In the genomic region with DNA sequence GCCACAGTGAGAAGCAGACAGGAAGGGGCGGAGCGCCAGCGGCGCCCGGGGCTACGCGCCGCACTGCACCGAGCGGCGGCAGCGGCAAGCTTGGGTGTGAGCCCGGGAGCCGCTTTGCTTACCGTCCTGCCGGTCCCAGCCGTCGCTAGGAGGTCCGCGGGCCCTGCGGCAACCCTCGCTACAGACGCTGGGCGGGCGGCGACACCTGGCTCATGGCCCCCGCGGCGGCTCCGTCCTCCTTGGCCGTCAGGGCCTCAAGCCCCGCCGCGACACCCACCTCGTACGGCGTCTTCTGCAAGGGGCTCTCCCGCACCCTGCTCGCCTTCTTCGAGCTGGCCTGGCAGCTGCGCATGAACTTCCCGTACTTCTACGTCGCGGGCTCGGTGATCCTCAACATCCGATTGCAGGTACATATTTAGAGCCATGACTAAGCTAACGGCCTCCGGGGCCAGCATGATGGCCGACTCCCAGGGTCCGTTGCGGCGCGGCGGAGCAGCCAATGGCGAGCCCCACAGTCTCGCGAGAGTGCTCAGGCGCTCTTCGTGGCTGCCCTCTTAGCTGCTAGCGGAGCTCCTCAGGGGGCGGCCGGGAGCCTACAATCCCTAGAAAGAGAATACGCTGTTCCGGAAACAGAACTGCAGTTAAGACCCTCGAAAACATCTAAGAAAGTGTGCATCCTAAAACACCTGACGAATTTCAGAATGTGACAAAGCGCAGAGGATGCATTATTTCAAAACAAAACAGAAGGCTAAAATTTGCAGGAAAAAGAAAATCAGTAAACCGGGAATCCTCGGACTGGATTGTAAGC, we compare ENCODE assay signal across 1 cellular context.
TF ChIP-seq lines count a peak whose summit lies in the region.

A gene (plus strand): TSS at position 50 of the 808 bp plus-strand sequence. CDS start 163 bp downstream, at position 213.

TF ChIP-seq in HepG2, 621 proteins besides CTCF, POLR2A, EP300 and RAD21 (continued from another document and continues in another):
- TF ChIP-seq, protein P1, sequence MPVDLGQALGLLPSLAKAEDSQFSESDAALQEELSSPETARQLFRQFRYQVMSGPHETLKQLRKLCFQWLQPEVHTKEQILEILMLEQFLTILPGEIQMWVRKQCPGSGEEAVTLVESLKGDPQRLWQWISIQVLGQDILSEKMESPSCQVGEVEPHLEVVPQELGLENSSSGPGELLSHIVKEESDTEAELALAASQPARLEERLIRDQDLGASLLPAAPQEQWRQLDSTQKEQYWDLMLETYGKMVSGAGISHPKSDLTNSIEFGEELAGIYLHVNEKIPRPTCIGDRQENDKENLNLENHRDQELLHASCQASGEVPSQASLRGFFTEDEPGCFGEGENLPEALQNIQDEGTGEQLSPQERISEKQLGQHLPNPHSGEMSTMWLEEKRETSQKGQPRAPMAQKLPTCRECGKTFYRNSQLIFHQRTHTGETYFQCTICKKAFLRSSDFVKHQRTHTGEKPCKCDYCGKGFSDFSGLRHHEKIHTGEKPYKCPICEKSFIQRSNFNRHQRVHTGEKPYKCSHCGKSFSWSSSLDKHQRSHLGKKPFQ (CRISPR knock-in tag; IDR thresholded peaks at IDR 0.05; ENCODE audit: insufficient replicate concordance), result no peak
- TF ChIP-seq FOXA3 (CRISPR knock-in tag; IDR thresholded peaks at IDR 0.05), result 0 out of 2 replicates have a peak, but pooled peaks have one; percentile 5
- TF ChIP-seq ZNF10 (CRISPR knock-in tag; IDR thresholded peaks at IDR 0.05; ENCODE audit: borderline replicate concordance, low read depth), result no peak
- TF ChIP-seq, protein P2, sequence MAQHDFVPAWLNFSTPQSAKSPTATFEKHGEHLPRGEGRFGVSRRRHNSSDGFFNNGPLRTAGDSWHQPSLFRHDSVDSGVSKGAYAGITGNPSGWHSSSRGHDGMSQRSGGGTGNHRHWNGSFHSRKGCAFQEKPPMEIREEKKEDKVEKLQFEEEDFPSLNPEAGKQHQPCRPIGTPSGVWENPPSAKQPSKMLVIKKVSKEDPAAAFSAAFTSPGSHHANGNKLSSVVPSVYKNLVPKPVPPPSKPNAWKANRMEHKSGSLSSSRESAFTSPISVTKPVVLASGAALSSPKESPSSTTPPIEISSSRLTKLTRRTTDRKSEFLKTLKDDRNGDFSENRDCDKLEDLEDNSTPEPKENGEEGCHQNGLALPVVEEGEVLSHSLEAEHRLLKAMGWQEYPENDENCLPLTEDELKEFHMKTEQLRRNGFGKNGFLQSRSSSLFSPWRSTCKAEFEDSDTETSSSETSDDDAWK (CRISPR knock-in tag; IDR thresholded peaks at IDR 0.05), result no peak
- no peak for TF ChIP-seq CEBPB (IDR thresholded peaks at IDR 0.05; ENCODE audit: borderline replicate concordance, low read depth, low read length)
- TF ChIP-seq, protein P3, sequence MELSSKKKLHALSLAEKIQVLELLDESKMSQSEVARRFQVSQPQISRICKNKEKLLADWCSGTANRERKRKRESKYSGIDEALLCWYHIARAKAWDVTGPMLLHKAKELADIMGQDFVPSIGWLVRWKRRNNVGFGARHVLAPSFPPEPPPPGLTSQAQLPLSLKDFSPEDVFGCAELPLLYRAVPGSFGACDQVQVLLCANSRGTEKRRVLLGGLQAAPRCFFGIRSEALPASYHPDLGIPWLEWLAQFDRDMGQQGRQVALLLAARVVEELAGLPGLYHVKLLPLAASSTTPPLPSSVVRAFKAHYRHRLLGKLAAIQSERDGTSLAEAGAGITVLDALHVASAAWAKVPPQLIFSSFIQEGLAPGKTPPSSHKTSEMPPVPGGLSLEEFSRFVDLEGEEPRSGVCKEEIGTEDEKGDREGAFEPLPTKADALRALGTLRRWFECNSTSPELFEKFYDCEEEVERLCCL (CRISPR knock-in tag; IDR thresholded peaks at IDR 0.05; ENCODE audit: borderline replicate concordance), result no peak
- peak; percentile 100; the same call in 1 of the 2 replicates for TF ChIP-seq NFE2L1 (CRISPR knock-in tag; IDR thresholded peaks at IDR 0.05; ENCODE audit: borderline replicate concordance)
- no peak for TF ChIP-seq ZNF589 (CRISPR knock-in tag; conservative IDR thresholded peaks at IDR 0.05)
- peak; percentile 33; the same call in 1 of the 2 replicates for TF ChIP-seq RELA (CRISPR knock-in tag; IDR thresholded peaks at IDR 0.05)
- TF ChIP-seq NFKB2 (CRISPR knock-in tag; IDR thresholded peaks at IDR 0.05; ENCODE audit: borderline replicate concordance), result peak; percentile 75; the same call in 1 of the 2 replicates
- TF ChIP-seq SMAD1 (CRISPR knock-in tag; IDR thresholded peaks at IDR 0.05; ENCODE audit: borderline replicate concordance, low read depth), result no peak
- TF ChIP-seq, protein P4, sequence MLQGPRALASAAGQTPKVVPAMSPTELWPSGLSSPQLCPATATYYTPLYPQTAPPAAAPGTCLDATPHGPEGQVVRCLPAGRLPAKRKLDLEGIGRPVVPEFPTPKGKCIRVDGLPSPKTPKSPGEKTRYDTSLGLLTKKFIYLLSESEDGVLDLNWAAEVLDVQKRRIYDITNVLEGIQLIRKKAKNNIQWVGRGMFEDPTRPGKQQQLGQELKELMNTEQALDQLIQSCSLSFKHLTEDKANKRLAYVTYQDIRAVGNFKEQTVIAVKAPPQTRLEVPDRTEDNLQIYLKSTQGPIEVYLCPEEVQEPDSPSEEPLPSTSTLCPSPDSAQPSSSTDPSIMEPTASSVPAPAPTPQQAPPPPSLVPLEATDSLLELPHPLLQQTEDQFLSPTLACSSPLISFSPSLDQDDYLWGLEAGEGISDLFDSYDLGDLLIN (CRISPR knock-in tag; IDR thresholded peaks at IDR 0.05; ENCODE audit: borderline replicate concordance), result no peak
- peak; percentile 22 for TF ChIP-seq TEAD3 (CRISPR knock-in tag; optimal IDR thresholded peaks at IDR 0.05; ENCODE audit: borderline replicate concordance)
- TF ChIP-seq, protein P5, sequence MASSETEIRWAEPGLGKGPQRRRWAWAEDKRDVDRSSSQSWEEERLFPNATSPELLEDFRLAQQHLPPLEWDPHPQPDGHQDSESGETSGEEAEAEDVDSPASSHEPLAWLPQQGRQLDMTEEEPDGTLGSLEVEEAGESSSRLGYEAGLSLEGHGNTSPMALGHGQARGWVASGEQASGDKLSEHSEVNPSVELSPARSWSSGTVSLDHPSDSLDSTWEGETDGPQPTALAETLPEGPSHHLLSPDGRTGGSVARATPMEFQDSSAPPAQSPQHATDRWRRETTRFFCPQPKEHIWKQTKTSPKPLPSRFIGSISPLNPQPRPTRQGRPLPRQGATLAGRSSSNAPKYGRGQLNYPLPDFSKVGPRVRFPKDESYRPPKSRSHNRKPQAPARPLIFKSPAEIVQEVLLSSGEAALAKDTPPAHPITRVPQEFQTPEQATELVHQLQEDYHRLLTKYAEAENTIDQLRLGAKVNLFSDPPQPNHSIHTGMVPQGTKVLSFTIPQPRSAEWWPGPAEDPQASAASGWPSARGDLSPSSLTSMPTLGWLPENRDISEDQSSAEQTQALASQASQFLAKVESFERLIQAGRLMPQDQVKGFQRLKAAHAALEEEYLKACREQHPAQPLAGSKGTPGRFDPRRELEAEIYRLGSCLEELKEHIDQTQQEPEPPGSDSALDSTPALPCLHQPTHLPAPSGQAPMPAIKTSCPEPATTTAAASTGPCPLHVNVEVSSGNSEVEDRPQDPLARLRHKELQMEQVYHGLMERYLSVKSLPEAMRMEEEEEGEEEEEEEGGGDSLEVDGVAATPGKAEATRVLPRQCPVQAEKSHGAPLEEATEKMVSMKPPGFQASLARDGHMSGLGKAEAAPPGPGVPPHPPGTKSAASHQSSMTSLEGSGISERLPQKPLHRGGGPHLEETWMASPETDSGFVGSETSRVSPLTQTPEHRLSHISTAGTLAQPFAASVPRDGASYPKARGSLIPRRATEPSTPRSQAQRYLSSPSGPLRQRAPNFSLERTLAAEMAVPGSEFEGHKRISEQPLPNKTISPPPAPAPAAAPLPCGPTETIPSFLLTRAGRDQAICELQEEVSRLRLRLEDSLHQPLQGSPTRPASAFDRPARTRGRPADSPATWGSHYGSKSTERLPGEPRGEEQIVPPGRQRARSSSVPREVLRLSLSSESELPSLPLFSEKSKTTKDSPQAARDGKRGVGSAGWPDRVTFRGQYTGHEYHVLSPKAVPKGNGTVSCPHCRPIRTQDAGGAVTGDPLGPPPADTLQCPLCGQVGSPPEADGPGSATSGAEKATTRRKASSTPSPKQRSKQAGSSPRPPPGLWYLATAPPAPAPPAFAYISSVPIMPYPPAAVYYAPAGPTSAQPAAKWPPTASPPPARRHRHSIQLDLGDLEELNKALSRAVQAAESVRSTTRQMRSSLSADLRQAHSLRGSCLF (CRISPR knock-in tag; IDR thresholded peaks at IDR 0.05; ENCODE audit: borderline replicate concordance), result no peak
- peak; percentile 20; the same call in 1 of the 2 replicates for TF ChIP-seq ZKSCAN8 (CRISPR knock-in tag; IDR thresholded peaks at IDR 0.05; ENCODE audit: borderline replicate concordance)
- peak; percentile 87; the same call in 1 of the 2 replicates for TF ChIP-seq RNF2 (conservative IDR thresholded peaks at IDR 0.05; ENCODE audit: low read depth)
- TF ChIP-seq, protein P6, sequence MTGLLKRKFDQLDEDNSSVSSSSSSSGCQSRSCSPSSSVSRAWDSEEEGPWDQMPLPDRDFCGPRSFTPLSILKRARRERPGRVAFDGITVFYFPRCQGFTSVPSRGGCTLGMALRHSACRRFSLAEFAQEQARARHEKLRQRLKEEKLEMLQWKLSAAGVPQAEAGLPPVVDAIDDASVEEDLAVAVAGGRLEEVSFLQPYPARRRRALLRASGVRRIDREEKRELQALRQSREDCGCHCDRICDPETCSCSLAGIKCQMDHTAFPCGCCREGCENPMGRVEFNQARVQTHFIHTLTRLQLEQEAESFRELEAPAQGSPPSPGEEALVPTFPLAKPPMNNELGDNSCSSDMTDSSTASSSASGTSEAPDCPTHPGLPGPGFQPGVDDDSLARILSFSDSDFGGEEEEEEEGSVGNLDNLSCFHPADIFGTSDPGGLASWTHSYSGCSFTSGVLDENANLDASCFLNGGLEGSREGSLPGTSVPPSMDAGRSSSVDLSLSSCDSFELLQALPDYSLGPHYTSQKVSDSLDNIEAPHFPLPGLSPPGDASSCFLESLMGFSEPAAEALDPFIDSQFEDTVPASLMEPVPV (CRISPR knock-in tag; IDR thresholded peaks at IDR 0.05), result peak; percentile 84; the same call in 1 of the 2 replicates
- peak; percentile 80; the same call in 1 of the 2 replicates for TF ChIP-seq ZZZ3 (CRISPR knock-in tag; IDR thresholded peaks at IDR 0.05; ENCODE audit: borderline replicate concordance)
- peak; percentile 73; the same call in 1 of the 2 replicates for TF ChIP-seq KLF12 (CRISPR knock-in tag; IDR thresholded peaks at IDR 0.05; ENCODE audit: borderline replicate concordance)
- TF ChIP-seq NBN (conservative IDR thresholded peaks at IDR 0.05), result no peak
- TF ChIP-seq ERF (CRISPR knock-in tag; IDR thresholded peaks at IDR 0.05), result peak; percentile 55
- peak; percentile 98 for TF ChIP-seq KMT2A (CRISPR knock-in tag; IDR thresholded peaks at IDR 0.05)
- TF ChIP-seq ISX (CRISPR knock-in tag; conservative IDR thresholded peaks at IDR 0.05), result peak; percentile 52; the same call in 1 of the 2 replicates
- TF ChIP-seq ZNF207 (IDR thresholded peaks at IDR 0.05; ENCODE audit: borderline replicate concordance), result no peak
- TF ChIP-seq MED8 (CRISPR knock-in tag; IDR thresholded peaks at IDR 0.05; ENCODE audit: insufficient replicate concordance), result peak; percentile 40
- TF ChIP-seq HNF4A (CRISPR knock-in tag; IDR thresholded peaks at IDR 0.05), result no peak
- TF ChIP-seq ZNF562 (CRISPR knock-in tag; IDR thresholded peaks at IDR 0.05; ENCODE audit: borderline replicate concordance), result no peak
- TF ChIP-seq, protein P7, sequence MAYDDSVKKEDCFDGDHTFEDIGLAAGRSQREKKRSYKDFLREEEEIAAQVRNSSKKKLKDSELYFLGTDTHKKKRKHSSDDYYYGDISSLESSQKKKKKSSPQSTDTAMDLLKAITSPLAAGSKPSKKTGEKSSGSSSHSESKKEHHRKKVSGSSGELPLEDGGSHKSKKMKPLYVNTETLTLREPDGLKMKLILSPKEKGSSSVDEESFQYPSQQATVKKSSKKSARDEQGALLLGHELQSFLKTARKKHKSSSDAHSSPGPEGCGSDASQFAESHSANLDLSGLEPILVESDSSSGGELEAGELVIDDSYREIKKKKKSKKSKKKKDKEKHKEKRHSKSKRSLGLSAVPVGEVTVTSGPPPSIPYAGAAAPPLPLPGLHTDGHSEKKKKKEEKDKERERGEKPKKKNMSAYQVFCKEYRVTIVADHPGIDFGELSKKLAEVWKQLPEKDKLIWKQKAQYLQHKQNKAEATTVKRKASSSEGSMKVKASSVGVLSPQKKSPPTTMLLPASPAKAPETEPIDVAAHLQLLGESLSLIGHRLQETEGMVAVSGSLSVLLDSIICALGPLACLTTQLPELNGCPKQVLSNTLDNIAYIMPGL (CRISPR knock-in tag; IDR thresholded peaks at IDR 0.05; ENCODE audit: borderline replicate concordance in 1 of 2, low read depth in 1 of 2), result peak; percentile 88 to 94
- TF ChIP-seq PAWR (CRISPR knock-in tag; IDR thresholded peaks at IDR 0.05; ENCODE audit: borderline replicate concordance), result no peak
- TF ChIP-seq NCOA5 (CRISPR knock-in tag; IDR thresholded peaks at IDR 0.05), result no peak
- TF ChIP-seq, protein P8, sequence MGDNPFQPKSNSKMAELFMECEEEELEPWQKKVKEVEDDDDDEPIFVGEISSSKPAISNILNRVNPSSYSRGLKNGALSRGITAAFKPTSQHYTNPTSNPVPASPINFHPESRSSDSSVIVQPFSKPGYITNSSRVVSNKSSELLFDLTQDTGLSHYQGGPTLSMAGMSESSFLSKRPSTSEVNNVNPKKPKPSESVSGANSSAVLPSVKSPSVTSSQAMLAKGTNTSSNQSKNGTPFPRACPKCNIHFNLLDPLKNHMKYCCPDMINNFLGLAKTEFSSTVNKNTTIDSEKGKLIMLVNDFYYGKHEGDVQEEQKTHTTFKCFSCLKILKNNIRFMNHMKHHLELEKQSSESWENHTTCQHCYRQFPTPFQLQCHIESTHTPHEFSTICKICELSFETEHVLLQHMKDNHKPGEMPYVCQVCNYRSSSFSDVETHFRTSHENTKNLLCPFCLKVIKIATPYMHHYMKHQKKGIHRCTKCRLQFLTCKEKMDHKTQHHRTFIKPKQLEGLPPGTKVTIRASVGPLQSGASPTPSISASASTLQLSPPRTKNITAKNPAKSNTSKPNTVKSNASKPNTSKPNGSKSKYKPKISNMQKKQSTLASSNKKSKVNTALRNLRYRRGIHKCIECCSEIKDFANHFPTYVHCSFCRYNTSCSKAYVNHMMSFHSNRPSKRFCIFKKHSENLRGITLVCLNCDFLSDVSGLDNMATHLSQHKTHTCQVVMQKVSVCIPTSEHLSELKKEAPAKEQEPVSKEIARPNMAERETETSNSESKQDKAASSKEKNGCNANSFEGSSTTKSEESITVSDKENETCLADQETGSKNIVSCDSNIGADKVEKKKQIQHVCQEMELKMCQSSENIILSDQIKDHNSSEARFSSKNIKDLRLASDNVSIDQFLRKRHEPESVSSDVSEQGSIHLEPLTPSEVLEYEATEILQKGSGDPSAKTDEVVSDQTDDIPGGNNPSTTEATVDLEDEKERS (CRISPR knock-in tag; IDR thresholded peaks at IDR 0.05), result no peak
- TF ChIP-seq ZNF235 (CRISPR knock-in tag; IDR thresholded peaks at IDR 0.05; ENCODE audit: borderline replicate concordance), result no peak
- TF ChIP-seq ZNF556 (CRISPR knock-in tag; IDR thresholded peaks at IDR 0.05; ENCODE audit: borderline replicate concordance), result no peak; the same call in 1 of the 2 replicates
- no peak for TF ChIP-seq CC2D1A (CRISPR knock-in tag; IDR thresholded peaks at IDR 0.05)
- no peak for TF ChIP-seq ZBTB3 (CRISPR knock-in tag; IDR thresholded peaks at IDR 0.05; ENCODE audit: borderline replicate concordance, low read depth)
- peak; percentile 36 for TF ChIP-seq ZNF883 (CRISPR knock-in tag; IDR thresholded peaks at IDR 0.05; ENCODE audit: not compliant biosample characterization)
- TF ChIP-seq ZNF552 (CRISPR knock-in tag; IDR thresholded peaks at IDR 0.05; ENCODE audit: borderline replicate concordance), result peak; percentile 91
- TF ChIP-seq FLYWCH1 (CRISPR knock-in tag; IDR thresholded peaks at IDR 0.05), result no peak
- no peak for TF ChIP-seq ONECUT2 (CRISPR knock-in tag; IDR thresholded peaks at IDR 0.05)
- peak; percentile 26 for TF ChIP-seq MED1 (CRISPR knock-in tag; IDR thresholded peaks at IDR 0.05)
- no peak for TF ChIP-seq ZNF780A (CRISPR knock-in tag; IDR thresholded peaks at IDR 0.05)
- TF ChIP-seq KLF9 (CRISPR knock-in tag; IDR thresholded peaks at IDR 0.05; ENCODE audit: low read depth), result 0 out of 2 replicates have a peak, but pooled peaks have one; percentile 22
